In genomic region chr1:168079761-168080160, GRCh38 we compare ENCODE assay signal across 1 cellular context.
TF ChIP-seq lines count a peak whose summit lies in the region.

No MANE protein-coding gene starts in this region.

TF ChIP-seq in GM23338, 12 proteins besides CTCF, POLR2A, EP300 and RAD21 (continued from another document):
- TF ChIP-seq ZNF462 (CRISPR knock-in tag; IDR thresholded peaks at IDR 0.05) (no peak), JUNB (IDR thresholded peaks at IDR 0.05; ENCODE audit: unreplicated experiment) (no peak), EZH2 (IDR thresholded peaks at IDR 0.05; ENCODE audit: low read depth, unreplicated experiment) (no peak), STAT1 (IDR thresholded peaks at IDR 0.05; ENCODE audit: unreplicated experiment) (no peak), ZNF114 (CRISPR knock-in tag; IDR thresholded peaks at IDR 0.05) (no peak), EZH2phosphoT487 (IDR thresholded peaks at IDR 0.05; ENCODE audit: unreplicated experiment) (no peak), POLR2AphosphoS5 (IDR thresholded peaks at IDR 0.05; ENCODE audit: low read depth) (no peak), CREB1 (CRISPR knock-in tag; IDR thresholded peaks at IDR 0.05; ENCODE audit: low read depth) (no peak), ETS1 (IDR thresholded peaks at IDR 0.05) (no peak), REST (IDR thresholded peaks at IDR 0.05; ENCODE audit: unreplicated experiment) (no peak), NANOG (IDR thresholded peaks at IDR 0.05; ENCODE audit: borderline replicate concordance) (no peak)
